ENCODE assay signal across 1 cellular context in the genomic region with DNA sequence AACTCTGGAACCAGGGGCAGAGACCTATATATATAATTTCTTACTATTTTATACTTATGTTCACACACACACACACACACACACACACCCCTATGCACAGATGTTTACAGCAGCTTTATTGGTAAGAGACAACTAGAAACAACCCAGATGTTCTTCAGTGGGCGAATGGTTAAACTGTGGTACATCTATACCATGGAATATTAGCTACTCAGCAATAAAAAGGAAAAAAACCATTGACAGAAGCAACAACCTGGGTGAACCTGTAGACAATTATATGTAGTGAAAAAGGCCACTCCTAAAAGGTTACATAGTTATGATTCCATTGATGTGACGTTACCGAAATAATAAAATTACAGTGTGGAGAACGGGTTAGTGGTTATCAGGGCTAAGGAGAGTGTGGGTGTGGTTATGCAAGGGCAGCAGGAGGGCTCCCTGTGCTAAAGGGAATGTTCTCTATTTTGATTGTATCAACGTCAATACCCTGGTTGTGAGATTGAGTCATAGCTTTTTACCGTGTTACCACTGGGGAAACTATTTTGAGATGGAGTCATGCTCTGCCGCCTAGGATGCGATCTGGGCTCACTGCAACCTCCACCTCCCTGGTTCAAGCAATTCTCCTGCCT.
A peak's percentile ranks its signal among the peaks of the same experiment; 100 is the strongest.
TF ChIP-seq lines count a peak whose summit lies in the region.

No MANE protein-coding gene starts in this region.

TF ChIP-seq in IMR-90, 13 proteins besides CTCF, POLR2A, EP300 and RAD21 (continued from another document):
- TF ChIP-seq, protein P1, sequence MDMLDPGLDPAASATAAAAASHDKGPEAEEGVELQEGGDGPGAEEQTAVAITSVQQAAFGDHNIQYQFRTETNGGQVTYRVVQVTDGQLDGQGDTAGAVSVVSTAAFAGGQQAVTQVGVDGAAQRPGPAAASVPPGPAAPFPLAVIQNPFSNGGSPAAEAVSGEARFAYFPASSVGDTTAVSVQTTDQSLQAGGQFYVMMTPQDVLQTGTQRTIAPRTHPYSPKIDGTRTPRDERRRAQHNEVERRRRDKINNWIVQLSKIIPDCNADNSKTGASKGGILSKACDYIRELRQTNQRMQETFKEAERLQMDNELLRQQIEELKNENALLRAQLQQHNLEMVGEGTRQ (IDR thresholded peaks at IDR 0.05; ENCODE audit: low read depth, low read length): no peak
- TF ChIP-seq MAZ (IDR thresholded peaks at IDR 0.05; ENCODE audit: borderline replicate concordance, low read depth, low read length) (no peak), CEBPB (IDR thresholded peaks at IDR 0.05; ENCODE audit: low read depth, low read length) (peak; percentile 66), RFX5 (IDR thresholded peaks at IDR 0.05; ENCODE audit: low read depth, low read length) (no peak), MXI1 (IDR thresholded peaks at IDR 0.05; ENCODE audit: borderline replicate concordance, low read depth, low read length) (no peak)
